8 cellular contexts compared by ENCODE assay signal in the genomic region with DNA sequence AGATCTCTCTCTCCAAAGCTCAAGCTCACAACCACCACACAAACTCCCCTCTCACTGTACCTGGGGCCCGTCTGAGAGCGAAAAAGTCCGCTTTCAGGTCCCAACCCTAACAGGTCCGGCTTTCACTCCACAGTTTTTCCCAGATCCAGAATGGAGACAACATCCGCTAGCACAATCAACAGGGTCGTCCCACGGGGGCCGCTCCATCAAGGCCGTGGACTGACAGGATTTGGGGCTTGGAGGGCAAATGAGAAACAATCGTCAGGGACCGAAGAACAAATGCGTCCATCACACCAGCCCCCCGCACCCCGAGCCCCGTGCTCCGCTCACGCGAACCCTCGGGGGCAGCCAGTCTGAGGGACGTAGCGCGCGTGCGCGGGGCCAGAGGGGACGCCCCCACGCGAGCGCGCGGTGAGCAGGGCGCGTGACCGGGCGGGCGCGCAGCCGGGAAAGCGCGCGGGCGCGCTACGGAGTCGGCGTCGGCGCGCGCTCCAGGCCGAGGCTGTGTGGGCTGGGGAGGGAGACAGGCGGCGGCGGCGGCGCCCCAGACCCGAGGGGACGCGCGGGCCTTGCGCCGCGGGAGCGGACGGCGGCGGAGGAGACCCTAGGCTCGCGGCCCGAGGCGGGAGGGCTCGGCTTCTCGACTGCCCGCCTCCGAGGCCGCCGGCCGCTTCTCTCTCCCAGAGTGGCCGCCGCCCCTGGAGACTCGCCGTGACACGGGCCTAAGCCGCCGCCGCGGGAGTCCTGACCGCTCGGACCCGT. TPM values are rescaled to one million over a fixed set of nuclear protein-coding genes. Genes with fewer than 3 reads are reported as not detected.
A peak's percentile ranks its signal among the peaks of the same experiment; 100 is the strongest.
DNase-seq lines count a peak whose midpoint lies in the region; ATAC-seq and TF ChIP-seq lines count a peak whose summit lies in the region.

TSS of gene SLK (plus strand) at position 470 of the 762 bp plus-strand sequence. CDS start 606 bp downstream, outside the sequence.

- peak; percentile 90 for DNase-seq in ELR (ENCODE audit: low read depth)
- DNase-seq in GM23248: peak; percentile 96
- peak; percentile 85 to 87 for DNase-seq in Kasumi-1 (lab: John Stamatoyannopoulos, UW)
- DNase-seq in SK-N-MC (ENCODE audit: low read depth, low spot score): no peak
- peak; percentile 76 for DNase-seq in activated naive CD4-positive, alpha-beta T cell treated with anti-CD3 and anti-CD28 coated beads for 36 hours
- DNase-seq in nucleus accumbens (lab: John Stamatoyannopoulos, UW): peak in 53 of 56 donors; percentile 30 to 90 (median 73)
- peak in 47 of 49 donors; percentile 17 to 91 (median 74) for DNase-seq in substantia nigra (lab: John Stamatoyannopoulos, UW)

- in situ Hi-C loops in GM23248 (cut with MboI): no loop called here

- no peak for TF ChIP-seq EP300 in gastroesophageal sphincter (IDR thresholded peaks at IDR 0.05)

- TF ChIP-seq POLR2A in gastroesophageal sphincter (IDR thresholded peaks at IDR 0.05): peak; percentile 97 to 99

- CTCF ChIA-PET in activated naive CD4-positive, alpha-beta T cell treated with anti-CD3 and anti-CD28 coated beads for 36 hours (lab: Charles Lee): interaction anchor here (1.1 to 1.4 kb wide), 4 partner anchors 77 to 156 kb away, joined by 3 to 5 read pairs (median 4); partner anchors contain the start of gene SFR1

- H3K4me3 Mint-ChIP-seq in activated naive CD4-positive, alpha-beta T cell treated with anti-CD3 and anti-CD28 coated beads for 36 hours: peak within 1 kb of the TSS; percentile 99

- H4K20me1 ChIP-seq in GM23248 (ENCODE audit: insufficient read depth): no peaks in the 10 kb centered on the region; the same call in 1 of the 2 replicates

- intact Hi-C loops in activated naive CD4-positive, alpha-beta T cell treated with anti-CD3 and anti-CD28 coated beads for 36 hours (cut with micrococcal nuclease): loop anchor here (1.0 to 2.0 kb wide), 4 partner anchors 49 to 371 kb away; partner anchors contain the start of genes ITPRIP and STN1

- H3K9me3 ChIP-seq in GM23248 (ENCODE audit: low read depth): no peaks in the 10 kb centered on the region
- no peaks in the 10 kb centered on the region for H3K9me3 ChIP-seq in SK-N-MC (ENCODE audit: low read depth, low read length)
- H3K9me3 ChIP-seq in gastroesophageal sphincter: no peaks in the 10 kb centered on the region

- H3F3A ChIP-seq in GM23248 (ENCODE audit: insufficient read depth): peaks cover 19% of the 10 kb centered on the region

- peaks cover 26% of the 10 kb centered on the region for H3K4me1 Mint-ChIP-seq in activated naive CD4-positive, alpha-beta T cell treated with anti-CD3 and anti-CD28 coated beads for 36 hours (ENCODE audit: low read depth)

- WGBS in GM23248 (ENCODE audit: low coverage in 1 of 2, low lambda C conversion rate in 2 of 2, missing lambda C conversion rate in 2 of 2), 2 experiments: 0 to 1% methylated on average over 37 to 60 of the region's 90 CpGs
- 0 to 2% methylated on average over 5 to 12 of the region's 90 CpGs for WGBS in gastroesophageal sphincter (ENCODE audit: low coverage in 1 of 2), 2 donors

- peak within 1 kb of the TSS; percentile 100 for H2AFZ ChIP-seq in GM23248

- H3K36me3 Mint-ChIP-seq in activated naive CD4-positive, alpha-beta T cell treated with anti-CD3 and anti-CD28 coated beads for 36 hours (ENCODE audit: low read depth): peaks cover 5% of the 10 kb centered on the region

- H3K27ac ChIP-seq in GM23248 (peak within 1 kb of the TSS; percentile 86), SK-N-MC (peak within 1 kb of the TSS; percentile 60; the same call in 1 of the 2 replicates), gastroesophageal sphincter (peak within 1 kb of the TSS; percentile 89 to 99 (median 96)), substantia nigra (ENCODE audit: low read depth, low read length, poor library complexity, severe bottlenecking) (peak within 1 kb of the TSS; percentile 85)

- H3K27ac Mint-ChIP-seq in activated naive CD4-positive, alpha-beta T cell treated with anti-CD3 and anti-CD28 coated beads for 36 hours: peak within 1 kb of the TSS; percentile 92

- H3K4me3 ChIP-seq in GM23248 (peak within 1 kb of the TSS; percentile 100), SK-N-MC (peak within 1 kb of the TSS; percentile 91), gastroesophageal sphincter (peak within 1 kb of the TSS; percentile 83 to 87)

- H3K27me3 ChIP-seq in GM23248 (replicated peaks; ENCODE audit: insufficient read depth) (no peaks in the 10 kb centered on the region), gastroesophageal sphincter (no peaks in the 10 kb centered on the region)

- H3K27me3 Mint-ChIP-seq in activated naive CD4-positive, alpha-beta T cell treated with anti-CD3 and anti-CD28 coated beads for 36 hours (ENCODE audit: low read depth): no peaks in the 10 kb centered on the region

- no peaks in the 10 kb centered on the region for H3K9me3 Mint-ChIP-seq in activated naive CD4-positive, alpha-beta T cell treated with anti-CD3 and anti-CD28 coated beads for 36 hours

- TF ChIP-seq CTCF in gastroesophageal sphincter (IDR thresholded peaks at IDR 0.05): peak in 1 of 4 experiments; percentile 19

- H3K4me2 ChIP-seq in GM23248 (ENCODE audit: unreplicated experiment): peak within 1 kb of the TSS; percentile 97

- peak; percentile 94 for ATAC-seq in gastroesophageal sphincter

- H3K9ac ChIP-seq in GM23248: peak within 1 kb of the TSS; percentile 96
- peak within 1 kb of the TSS; percentile 80 for H3K9ac ChIP-seq in SK-N-MC (ENCODE audit: insufficient read length)

- H3K4me1 ChIP-seq in GM23248 (ENCODE audit: insufficient read depth): peaks cover 18% of the 10 kb centered on the region
- H3K4me1 ChIP-seq in gastroesophageal sphincter: peaks cover 0 to 51% (median 3%) of the 10 kb centered on the region in 3 donors

- H3K79me2 ChIP-seq in GM23248 (ENCODE audit: insufficient read depth): peaks cover 44% of the 10 kb centered on the region

- no peaks in the 10 kb centered on the region for H3K9me2 ChIP-seq in GM23248 (ENCODE audit: insufficient read depth)

- H3K36me3 ChIP-seq in GM23248 (ENCODE audit: low read depth) (no peaks in the 10 kb centered on the region), SK-N-MC (ENCODE audit: insufficient read depth, low read length) (no peaks in the 10 kb centered on the region), gastroesophageal sphincter (no peaks in the 10 kb centered on the region)

RNA-seq across cellular contexts. Expression of gene SLK, which starts in this region (rescaled TPM):
- 37.1 and 37.3 TPM in 2 replicates for total RNA-seq in GM23248 (2014; rRNA removed; shearing (Covaris generic))
- 6.6 and 6.8 TPM in 2 replicates for polyA plus RNA-seq in GM23248 (2016; fragmentation: Nextera tagmentation; extraction: Ambion mirVana)
- total RNA-seq in activated naive CD4-positive, alpha-beta T cell treated with anti-CD3 and anti-CD28 coated beads for 36 hours: 10 to 100 TPM; 16.0 to 16.1 TPM
- total RNA-seq in gastroesophageal sphincter: 100 to 1,000 TPM in 2 of 4 donors, 10 to 100 TPM in 2; 75.0 to 119 (median 107) TPM
